ENCODE assay signal across 8 cellular contexts in the genomic region with DNA sequence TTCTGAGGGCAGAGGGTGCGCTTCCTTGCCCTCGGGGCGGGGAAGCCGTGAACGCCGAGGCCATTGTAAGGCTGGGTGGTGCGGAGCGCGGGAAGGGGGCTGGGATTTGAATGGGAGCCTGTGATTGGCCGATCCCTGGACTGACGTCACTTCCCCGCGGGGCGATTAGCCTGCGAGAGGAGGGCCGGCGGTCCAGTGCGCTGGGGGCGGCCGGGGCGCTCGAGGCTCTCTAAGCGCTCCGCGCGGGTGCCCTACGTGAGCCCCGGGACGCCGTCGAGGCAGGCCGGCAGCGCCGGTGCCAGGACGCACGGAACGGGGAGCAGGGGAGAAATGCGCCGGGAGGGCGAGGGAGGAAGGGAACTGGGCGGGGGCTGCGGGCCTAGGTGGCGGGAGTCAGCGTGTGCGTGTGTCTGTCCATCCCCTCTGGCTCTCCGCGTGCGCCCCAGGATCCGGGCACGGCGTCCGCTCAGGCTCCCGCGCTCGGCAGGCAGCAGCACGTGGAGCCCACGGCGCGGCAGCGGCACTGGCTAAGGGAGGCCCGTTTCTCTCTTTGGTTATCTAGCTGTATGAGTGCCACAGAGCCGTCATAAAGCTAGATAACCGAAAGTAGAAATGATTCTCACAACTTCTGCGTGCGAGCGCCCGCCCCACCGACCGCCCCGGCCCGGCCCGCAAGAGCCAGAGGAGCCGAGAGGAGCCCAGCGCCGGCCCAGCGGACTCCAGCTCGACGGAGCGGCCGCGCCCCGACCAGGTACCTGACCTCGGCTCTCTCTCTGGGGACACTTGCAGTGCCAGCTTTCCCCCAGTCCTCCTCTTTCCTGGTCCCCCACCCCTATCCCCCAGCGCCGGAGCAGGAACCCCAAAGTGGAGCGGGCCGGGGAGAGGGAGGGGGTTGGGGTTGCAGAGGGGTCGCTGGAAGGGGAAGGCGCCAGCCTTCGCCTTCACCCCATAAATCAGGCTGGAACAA. TPM values are rescaled to one million over a fixed set of nuclear protein-coding genes. Genes with fewer than 3 reads are reported as not detected.
DNase-seq lines count a peak whose midpoint lies in the region; ATAC-seq and TF ChIP-seq lines count a peak whose summit lies in the region.

No MANE protein-coding gene starts in this region.

- H3K9me3 Mint-ChIP-seq in stimulated activated naive CD8-positive, alpha-beta T cell treated with anti-CD3 and anti-CD28 coated beads, Interleukin-15, Interleukin-2, amounts not matched to agents 100 ng/mL and 50 ng/mL, for 24 hours, result no peaks in the 10 kb centered on the region

- peak overlapping the region; percentile 13 for H3K4me3 Mint-ChIP-seq in stimulated activated naive CD8-positive, alpha-beta T cell treated with anti-CD3 and anti-CD28 coated beads, Interleukin-15, Interleukin-2, amounts not matched to agents 100 ng/mL and 50 ng/mL, for 24 hours

- peaks cover 20% of the 10 kb centered on the region for H3K4me1 Mint-ChIP-seq in stimulated activated naive CD8-positive, alpha-beta T cell treated with anti-CD3 and anti-CD28 coated beads, Interleukin-15, Interleukin-2, amounts not matched to agents 100 ng/mL and 50 ng/mL, for 24 hours (ENCODE audit: low read depth)

- DNase-seq in stimulated activated naive CD8-positive, alpha-beta T cell treated with anti-CD3 and anti-CD28 coated beads, Interleukin-15, Interleukin-2, amounts not matched to agents 100 U/mL and 50 U/mL, for 24 hours, result no peak
- DNase-seq in glomerular visceral epithelial cell (ENCODE audit: extremely low spot score) (no peak), kidney glomerular epithelial cell (lab: John Stamatoyannopoulos, UW) (no peak), Right ventricle myocardium inferior (ENCODE audit: missing footprints) (no peak)

- H3K9ac ChIP-seq in iPS-15b (ENCODE audit: low read depth, low read length), result no peak overlapping the region

- intact Hi-C loops in Right ventricle myocardium inferior (cut with DNase I), result no loop called here

- peak overlapping the region; percentile 55 for H3K27ac Mint-ChIP-seq in stimulated activated naive CD8-positive, alpha-beta T cell treated with anti-CD3 and anti-CD28 coated beads, Interleukin-15, Interleukin-2, amounts not matched to agents 100 ng/mL and 50 ng/mL, for 24 hours

- ATAC-seq in stimulated activated naive CD8-positive, alpha-beta T cell treated with anti-CD3 and anti-CD28 coated beads, Interleukin-15, Interleukin-2, amounts not matched to agents 100 U/mL and 50 U/mL, for 24 hours, result no peak
- ATAC-seq in SK-N-SH treated with all-trans-retinoic acid at 6 μM for 48 hours, result peak; percentile 89
- no peak for ATAC-seq in HG02588 (IDR thresholded peaks at IDR 0.05; ENCODE audit: unreplicated experiment)
- ATAC-seq in Right ventricle myocardium inferior, result no peak

- H3K27me3 ChIP-seq in iPS-15b (ENCODE audit: control insufficient read depth, insufficient read depth, low read length), result peaks cover 100% of the 10 kb centered on the region

- peaks cover 81% of the 10 kb centered on the region for H3K27me3 Mint-ChIP-seq in stimulated activated naive CD8-positive, alpha-beta T cell treated with anti-CD3 and anti-CD28 coated beads, Interleukin-15, Interleukin-2, amounts not matched to agents 100 ng/mL and 50 ng/mL, for 24 hours

- no peaks in the 10 kb centered on the region for H3K36me3 ChIP-seq in iPS-15b (ENCODE audit: control insufficient read depth, insufficient read depth, low read length)

- H3K4me1 ChIP-seq in iPS-15b (ENCODE audit: control insufficient read depth, insufficient read depth, low read length), result peaks cover 11% of the 10 kb centered on the region

- peaks cover 3% of the 10 kb centered on the region for H3K9me3 ChIP-seq in iPS-15b (ENCODE audit: control insufficient read depth, insufficient read depth, low read length)

- peak overlapping the region; percentile 39 for H3K4me3 ChIP-seq in iPS-15b (ENCODE audit: low read depth, low read length)

- H3K36me3 Mint-ChIP-seq in stimulated activated naive CD8-positive, alpha-beta T cell treated with anti-CD3 and anti-CD28 coated beads, Interleukin-15, Interleukin-2, amounts not matched to agents 100 ng/mL and 50 ng/mL, for 24 hours (ENCODE audit: low read depth), result no peaks in the 10 kb centered on the region

TF ChIP-seq in SK-N-SH treated with all-trans-retinoic acid at 6 μM for 48 hours, 23 proteins besides CTCF, POLR2A, EP300 and RAD21 (continues in another document):
- TF ChIP-seq CSDC2 (CRISPR knock-in tag; IDR thresholded peaks at IDR 0.05) (no peak), ZC3H10 (CRISPR knock-in tag; IDR thresholded peaks at IDR 0.05) (no peak), ZNF565 (CRISPR knock-in tag; conservative IDR thresholded peaks at IDR 0.05; ENCODE audit: low read depth) (no peak), ARNTL (CRISPR knock-in tag; IDR thresholded peaks at IDR 0.05; ENCODE audit: borderline replicate concordance, low read depth) (no peak), TCF4 (CRISPR knock-in tag; IDR thresholded peaks at IDR 0.05; ENCODE audit: borderline replicate concordance) (no peak), RARB (CRISPR knock-in tag; IDR thresholded peaks at IDR 0.05) (no peak), ZFP30 (CRISPR knock-in tag; IDR thresholded peaks at IDR 0.05) (no peak), PPARA (CRISPR knock-in tag; IDR thresholded peaks at IDR 0.05; ENCODE audit: borderline replicate concordance) (no peak), ISL1 (CRISPR knock-in tag; IDR thresholded peaks at IDR 0.05) (no peak), SNAI2 (CRISPR knock-in tag; IDR thresholded peaks at IDR 0.05) (no peak)
- TF ChIP-seq, protein P1, sequence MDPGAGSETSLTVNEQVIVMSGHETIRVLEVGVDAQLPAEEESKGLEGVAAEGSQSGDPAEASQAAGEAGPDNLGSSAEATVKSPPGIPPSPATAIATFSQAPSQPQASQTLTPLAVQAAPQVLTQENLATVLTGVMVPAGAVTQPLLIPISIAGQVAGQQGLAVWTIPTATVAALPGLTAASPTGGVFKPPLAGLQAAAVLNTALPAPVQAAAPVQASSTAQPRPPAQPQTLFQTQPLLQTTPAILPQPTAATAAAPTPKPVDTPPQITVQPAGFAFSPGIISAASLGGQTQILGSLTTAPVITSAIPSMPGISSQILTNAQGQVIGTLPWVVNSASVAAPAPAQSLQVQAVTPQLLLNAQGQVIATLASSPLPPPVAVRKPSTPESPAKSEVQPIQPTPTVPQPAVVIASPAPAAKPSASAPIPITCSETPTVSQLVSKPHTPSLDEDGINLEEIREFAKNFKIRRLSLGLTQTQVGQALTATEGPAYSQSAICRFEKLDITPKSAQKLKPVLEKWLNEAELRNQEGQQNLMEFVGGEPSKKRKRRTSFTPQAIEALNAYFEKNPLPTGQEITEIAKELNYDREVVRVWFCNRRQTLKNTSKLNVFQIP (CRISPR knock-in tag; IDR thresholded peaks at IDR 0.05; ENCODE audit: borderline replicate concordance, low read depth), result no peak
- TF ChIP-seq, protein P2, sequence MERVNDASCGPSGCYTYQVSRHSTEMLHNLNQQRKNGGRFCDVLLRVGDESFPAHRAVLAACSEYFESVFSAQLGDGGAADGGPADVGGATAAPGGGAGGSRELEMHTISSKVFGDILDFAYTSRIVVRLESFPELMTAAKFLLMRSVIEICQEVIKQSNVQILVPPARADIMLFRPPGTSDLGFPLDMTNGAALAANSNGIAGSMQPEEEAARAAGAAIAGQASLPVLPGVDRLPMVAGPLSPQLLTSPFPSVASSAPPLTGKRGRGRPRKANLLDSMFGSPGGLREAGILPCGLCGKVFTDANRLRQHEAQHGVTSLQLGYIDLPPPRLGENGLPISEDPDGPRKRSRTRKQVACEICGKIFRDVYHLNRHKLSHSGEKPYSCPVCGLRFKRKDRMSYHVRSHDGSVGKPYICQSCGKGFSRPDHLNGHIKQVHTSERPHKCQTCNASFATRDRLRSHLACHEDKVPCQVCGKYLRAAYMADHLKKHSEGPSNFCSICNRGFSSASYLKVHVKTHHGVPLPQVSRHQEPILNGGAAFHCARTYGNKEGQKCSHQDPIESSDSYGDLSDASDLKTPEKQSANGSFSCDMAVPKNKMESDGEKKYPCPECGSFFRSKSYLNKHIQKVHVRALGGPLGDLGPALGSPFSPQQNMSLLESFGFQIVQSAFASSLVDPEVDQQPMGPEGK (CRISPR knock-in tag; IDR thresholded peaks at IDR 0.05; ENCODE audit: borderline replicate concordance), result no peak
- TF ChIP-seq, protein P3, sequence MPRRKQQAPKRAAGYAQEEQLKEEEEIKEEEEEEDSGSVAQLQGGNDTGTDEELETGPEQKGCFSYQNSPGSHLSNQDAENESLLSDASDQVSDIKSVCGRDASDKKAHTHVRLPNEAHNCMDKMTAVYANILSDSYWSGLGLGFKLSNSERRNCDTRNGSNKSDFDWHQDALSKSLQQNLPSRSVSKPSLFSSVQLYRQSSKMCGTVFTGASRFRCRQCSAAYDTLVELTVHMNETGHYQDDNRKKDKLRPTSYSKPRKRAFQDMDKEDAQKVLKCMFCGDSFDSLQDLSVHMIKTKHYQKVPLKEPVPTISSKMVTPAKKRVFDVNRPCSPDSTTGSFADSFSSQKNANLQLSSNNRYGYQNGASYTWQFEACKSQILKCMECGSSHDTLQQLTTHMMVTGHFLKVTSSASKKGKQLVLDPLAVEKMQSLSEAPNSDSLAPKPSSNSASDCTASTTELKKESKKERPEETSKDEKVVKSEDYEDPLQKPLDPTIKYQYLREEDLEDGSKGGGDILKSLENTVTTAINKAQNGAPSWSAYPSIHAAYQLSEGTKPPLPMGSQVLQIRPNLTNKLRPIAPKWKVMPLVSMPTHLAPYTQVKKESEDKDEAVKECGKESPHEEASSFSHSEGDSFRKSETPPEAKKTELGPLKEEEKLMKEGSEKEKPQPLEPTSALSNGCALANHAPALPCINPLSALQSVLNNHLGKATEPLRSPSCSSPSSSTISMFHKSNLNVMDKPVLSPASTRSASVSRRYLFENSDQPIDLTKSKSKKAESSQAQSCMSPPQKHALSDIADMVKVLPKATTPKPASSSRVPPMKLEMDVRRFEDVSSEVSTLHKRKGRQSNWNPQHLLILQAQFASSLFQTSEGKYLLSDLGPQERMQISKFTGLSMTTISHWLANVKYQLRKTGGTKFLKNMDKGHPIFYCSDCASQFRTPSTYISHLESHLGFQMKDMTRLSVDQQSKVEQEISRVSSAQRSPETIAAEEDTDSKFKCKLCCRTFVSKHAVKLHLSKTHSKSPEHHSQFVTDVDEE (CRISPR knock-in tag; IDR thresholded peaks at IDR 0.05), result no peak
- TF ChIP-seq, protein P4, sequence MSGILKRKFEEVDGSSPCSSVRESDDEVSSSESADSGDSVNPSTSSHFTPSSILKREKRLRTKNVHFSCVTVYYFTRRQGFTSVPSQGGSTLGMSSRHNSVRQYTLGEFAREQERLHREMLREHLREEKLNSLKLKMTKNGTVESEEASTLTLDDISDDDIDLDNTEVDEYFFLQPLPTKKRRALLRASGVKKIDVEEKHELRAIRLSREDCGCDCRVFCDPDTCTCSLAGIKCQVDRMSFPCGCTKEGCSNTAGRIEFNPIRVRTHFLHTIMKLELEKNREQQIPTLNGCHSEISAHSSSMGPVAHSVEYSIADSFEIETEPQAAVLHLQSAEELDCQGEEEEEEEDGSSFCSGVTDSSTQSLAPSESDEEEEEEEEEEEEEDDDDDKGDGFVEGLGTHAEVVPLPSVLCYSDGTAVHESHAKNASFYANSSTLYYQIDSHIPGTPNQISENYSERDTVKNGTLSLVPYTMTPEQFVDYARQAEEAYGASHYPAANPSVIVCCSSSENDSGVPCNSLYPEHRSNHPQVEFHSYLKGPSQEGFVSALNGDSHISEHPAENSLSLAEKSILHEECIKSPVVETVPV (CRISPR knock-in tag; IDR thresholded peaks at IDR 0.05), result no peak

RNA-seq across cellular contexts. Expression of a gene that starts 33.1 kb away (rescaled TPM):
- 39.7 TPM for total RNA-seq in Right ventricle myocardium inferior
